22 cellular contexts compared by ENCODE assay signal in the genomic region with DNA sequence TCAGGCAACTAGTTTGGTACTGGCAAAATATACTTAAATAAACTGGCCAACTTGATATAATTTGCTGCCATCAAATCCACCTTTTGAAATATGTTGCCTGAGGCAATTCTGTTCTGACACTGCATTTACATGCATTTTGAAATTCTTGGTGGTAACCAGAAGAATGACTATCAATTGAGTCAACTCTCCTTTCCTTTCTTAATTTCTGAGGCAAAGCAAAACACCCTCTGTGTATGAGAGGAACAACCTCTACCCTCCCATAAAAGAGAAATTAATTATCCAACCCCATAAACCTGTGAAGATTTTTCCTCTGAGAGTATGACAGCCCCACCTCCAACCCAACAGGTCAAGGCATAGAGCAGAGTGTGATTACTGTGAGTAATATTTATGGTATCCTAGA.
A peak's percentile ranks its signal among the peaks of the same experiment; 100 is the strongest.
DNase-seq lines count a peak whose midpoint lies in the region; ATAC-seq and TF ChIP-seq lines count a peak whose summit lies in the region.
"Had no signal": no experiment of that assay in that cellular context is flagged by ENCODE, and none has a peak within 500 bp of the region (broad histone marks: within the 10 kb centered on the region; RNA-seq: fewer than 3 reads in every experiment).

No MANE protein-coding gene starts in this region.

- TF ChIP-seq POLR2A in stomach (IDR thresholded peaks at IDR 0.05), result no peak

- H3K27ac ChIP-seq in stomach, result no peak overlapping the region
- H3K27ac ChIP-seq: esophagus muscularis mucosa, neutrophil had no signal

- no peak for TF ChIP-seq EP300 in stomach (IDR thresholded peaks at IDR 0.05)

- no peak for TF ChIP-seq CTCF in choroid plexus epithelial cell (conservative IDR thresholded peaks at IDR 0.05; ENCODE audit: low read depth, low read length)
- TF ChIP-seq CTCF in nephron progenitor cell (IDR thresholded peaks at IDR 0.05), result no peak
- no peak for TF ChIP-seq CTCF in stomach (IDR thresholded peaks at IDR 0.05)

- no peak for ATAC-seq in natural killer cell treated with Interleukin-12 subunit alpha and Interleukin-12 subunit beta and Interleukin-15 and Interleukin-18, amount 100 ng/mL, for 72 hours
- ATAC-seq: activated CD8-positive, alpha-beta memory T cell treated with anti-CD3 and anti-CD28 coated beads, Interleukin-2, amount 10 ng/mL, durations not matched to agents 7 days and 5 days; left lobe of liver; stimulated activated naive B cell treated with anti-CD40 and anti-IgM and Interleukin-4, amounts not matched to agents 10 μg/mL and 1 μg/mL and 100 μg/mL, for 72 hours had no signal

- no peaks in the 10 kb centered on the region for H3K9me3 ChIP-seq in stomach
- H3K9me3 ChIP-seq: esophagus muscularis mucosa, neutrophil had no signal

- no peak overlapping the region for H3K4me3 Mint-ChIP-seq in nephron progenitor cell
- no peak overlapping the region for H3K4me3 Mint-ChIP-seq in natural killer cell treated with Interleukin-12 subunit alpha and Interleukin-12 subunit beta and Interleukin-15 and Interleukin-18, amount 100 ng/mL, for 72 hours
- H3K4me3 Mint-ChIP-seq: activated CD8-positive, alpha-beta memory T cell treated with anti-CD3 and anti-CD28 coated beads, Interleukin-2, amount 10 ng/mL, durations not matched to agents 7 days and 5 days; dendritic cell treated with granulocyte-macrophage colony-stimulating factor and Interleukin-4, amounts not matched to agents 40 ng/mL and 50 ng/mL, for 4 days; stimulated activated naive B cell treated with anti-CD40 and anti-IgM and Interleukin-4, amounts not matched to agents 10 μg/mL and 1 μg/mL and 100 μg/mL, for 72 hours had no signal

- no peaks in the 10 kb centered on the region for H3K27me3 ChIP-seq in stomach
- H3K27me3 ChIP-seq: esophagus muscularis mucosa, neutrophil had no signal

- intact Hi-C loops in stomach (cut with DNase I; ENCODE audit: low total_unique reads), result no loop called here

- peak overlapping the region; percentile 18 for H3K27ac Mint-ChIP-seq in nephron progenitor cell
- H3K27ac Mint-ChIP-seq in natural killer cell treated with Interleukin-12 subunit alpha and Interleukin-12 subunit beta and Interleukin-15 and Interleukin-18, amount 100 ng/mL, for 72 hours, result no peak overlapping the region
- H3K27ac Mint-ChIP-seq: activated CD8-positive, alpha-beta memory T cell treated with anti-CD3 and anti-CD28 coated beads, Interleukin-2, amount 10 ng/mL, durations not matched to agents 7 days and 5 days; dendritic cell treated with granulocyte-macrophage colony-stimulating factor and Interleukin-4, amounts not matched to agents 40 ng/mL and 50 ng/mL, for 4 days; stimulated activated naive B cell treated with anti-CD40 and anti-IgM and Interleukin-4, amounts not matched to agents 10 μg/mL and 1 μg/mL and 100 μg/mL, for 72 hours had no signal

- H3K4me3 ChIP-seq in choroid plexus epithelial cell (ENCODE audit: low read depth, low read length) (no peak overlapping the region), stomach (no peak overlapping the region)
- H3K4me3 ChIP-seq: esophagus muscularis mucosa had no signal

- peaks cover 9% of the 10 kb centered on the region for H3K36me3 Mint-ChIP-seq in nephron progenitor cell (ENCODE audit: low read depth)
- H3K36me3 Mint-ChIP-seq in natural killer cell treated with Interleukin-12 subunit alpha and Interleukin-12 subunit beta and Interleukin-15 and Interleukin-18, amount 100 ng/mL, for 72 hours, result no peaks in the 10 kb centered on the region
- H3K36me3 Mint-ChIP-seq: activated CD8-positive, alpha-beta memory T cell treated with anti-CD3 and anti-CD28 coated beads, Interleukin-2, amount 10 ng/mL, durations not matched to agents 7 days and 5 days; stimulated activated naive B cell treated with anti-CD40 and anti-IgM and Interleukin-4, amounts not matched to agents 10 μg/mL and 1 μg/mL and 100 μg/mL, for 72 hours had no signal

- no peaks in the 10 kb centered on the region for H3K36me3 ChIP-seq in stomach
- H3K36me3 ChIP-seq: esophagus muscularis mucosa, neutrophil had no signal

- peaks cover 25% of the 10 kb centered on the region for H3K9me3 Mint-ChIP-seq in nephron progenitor cell
- peaks cover 10% of the 10 kb centered on the region for H3K9me3 Mint-ChIP-seq in natural killer cell treated with Interleukin-12 subunit alpha and Interleukin-12 subunit beta and Interleukin-15 and Interleukin-18, amount 100 ng/mL, for 72 hours
- H3K9me3 Mint-ChIP-seq: stimulated activated naive B cell treated with anti-CD40 and anti-IgM and Interleukin-4, amounts not matched to agents 10 μg/mL and 1 μg/mL and 100 μg/mL, for 72 hours had no signal

- peak; percentile 49 for DNase-seq in GM03348 (ENCODE audit: low spot score)
- DNase-seq in NCI-H226, result peak; percentile 87
- DNase-seq in choroid plexus epithelial cell (ENCODE audit: low read depth), result peak; percentile 46
- DNase-seq in nephron progenitor cell, result no peak
- DNase-seq in natural killer cell treated with Interleukin-12 subunit alpha and Interleukin-12 subunit beta and Interleukin-15 and Interleukin-18, amount 100 ng/mL, for 72 hours (ENCODE audit: low spot score), result no peak
- no peak for DNase-seq in cerebellar cortex (ENCODE audit: low spot score)
- DNase-seq in stomach, result no peak
- no peak for DNase-seq in effector CD4-positive, alpha-beta T cell
- DNase-seq: activated CD4-positive, alpha-beta T cell treated with anti-CD3 and anti-CD28 coated beads for 1 hour; activated CD8-positive, alpha-beta memory T cell treated with anti-CD3 and anti-CD28 coated beads, Interleukin-2, amount 10 ng/mL, durations not matched to agents 7 days and 5 days; activated effector memory CD4-positive, alpha-beta T cell treated with Interleukin-2 at 50 U/mL for 16 hours; aorta; C1 segment of cervical spinal cord; hippocampal formation; NCI-H146; SHP77 treated with DMSO at 0.1 percent for 48 hours; stimulated activated CD4-positive, alpha-beta T cell treated with anti-CD3 and anti-CD28 coated beads, Interleukin-15, amount 100 ng/mL, for 24 hours; stimulated activated naive B cell treated with anti-CD40 and anti-IgM and Interleukin-4, amounts not matched to agents 10 μg/mL and 1 μg/mL and 100 μg/mL, for 72 hours had no signal

- H3K4me1 Mint-ChIP-seq in nephron progenitor cell, result peaks cover 33% of the 10 kb centered on the region
- H3K4me1 Mint-ChIP-seq in natural killer cell treated with Interleukin-12 subunit alpha and Interleukin-12 subunit beta and Interleukin-15 and Interleukin-18, amount 100 ng/mL, for 72 hours (ENCODE audit: low read depth in 2 of 2), result no peaks in the 10 kb centered on the region
- H3K4me1 Mint-ChIP-seq: activated CD8-positive, alpha-beta memory T cell treated with anti-CD3 and anti-CD28 coated beads, Interleukin-2, amount 10 ng/mL, durations not matched to agents 7 days and 5 days; stimulated activated naive B cell treated with anti-CD40 and anti-IgM and Interleukin-4, amounts not matched to agents 10 μg/mL and 1 μg/mL and 100 μg/mL, for 72 hours had no signal

- no peaks in the 10 kb centered on the region for H3K4me1 ChIP-seq in stomach
- H3K4me1 ChIP-seq: esophagus muscularis mucosa had no signal

- H3K27me3 Mint-ChIP-seq in nephron progenitor cell (ENCODE audit: low read depth, poor library complexity), result peaks cover 12% of the 10 kb centered on the region
- H3K27me3 Mint-ChIP-seq in natural killer cell treated with Interleukin-12 subunit alpha and Interleukin-12 subunit beta and Interleukin-15 and Interleukin-18, amount 100 ng/mL, for 72 hours, result no peaks in the 10 kb centered on the region
- H3K27me3 Mint-ChIP-seq: activated CD8-positive, alpha-beta memory T cell treated with anti-CD3 and anti-CD28 coated beads, Interleukin-2, amount 10 ng/mL, durations not matched to agents 7 days and 5 days; dendritic cell treated with granulocyte-macrophage colony-stimulating factor and Interleukin-4, amounts not matched to agents 40 ng/mL and 50 ng/mL, for 4 days; stimulated activated naive B cell treated with anti-CD40 and anti-IgM and Interleukin-4, amounts not matched to agents 10 μg/mL and 1 μg/mL and 100 μg/mL, for 72 hours had no signal

Comparison
In these comparisons a context has a peak if more than half of its experiments do, and no peak if none do; other contexts are left out.
1. DNase-seq: peak in GM03348 (single experiment), NCI-H226 (single experiment) and choroid plexus epithelial cell (single experiment); none in nephron progenitor cell (single experiment), natural killer cell treated with Interleukin-12 subunit alpha and Interleukin-12 subunit beta and Interleukin-15 and Interleukin-18, amount 100 ng/mL, for 72 hours (single experiment), cerebellar cortex (single experiment), stomach (single experiment) and effector CD4-positive, alpha-beta T cell (single experiment).